In genomic region chr9:114202396-114202795, GRCh38 we compare ENCODE assay signal across 30 cellular contexts.
"Had no signal": no experiment of that assay in that cellular context is flagged by ENCODE, and none has a peak within 500 bp of the region (broad histone marks: within the 10 kb centered on the region; RNA-seq: fewer than 3 reads in every experiment).

No MANE protein-coding gene starts in this region.

- H3K4me3 ChIP-seq: esophagus muscularis mucosa, heart left ventricle, psoas muscle, sigmoid colon, thyroid gland, upper lobe of right lung had no signal

- H2AFZ ChIP-seq: parathyroid adenoma had no signal

- H3K27ac Mint-ChIP-seq: activated CD4-positive, alpha-beta memory T cell treated with anti-CD3 and anti-CD28 coated beads, Interleukin-2, amount 10 ng/mL, durations not matched to agents 7 days and 5 days; activated CD4-positive, alpha-beta T cell treated with anti-CD3 and anti-CD28 coated beads, Interleukin-2, amount 10 ng/mL, durations not matched to agents 24 days and 14 days; activated T-cell treated with anti-CD3 and anti-CD28 coated beads, Interleukin-2, amount 50 U/mL, for 24 hours; endodermal cell; naive thymus-derived CD4-positive, alpha-beta T cell; stimulated activated memory B cell treated with anti-CD40 and anti-IgM and Interleukin-4, amounts not matched to agents 10 μg/mL and 1 μg/mL and 100 μg/mL, for 72 hours; stimulated activated naive CD8-positive, alpha-beta T cell treated with anti-CD3 and anti-CD28 coated beads, Interleukin-15, amount 100 ng/mL, for 72 hours had no signal

- H3K27ac ChIP-seq: brain microvascular endothelial cell, esophagus muscularis mucosa, foreskin keratinocyte, heart left ventricle, parathyroid adenoma, psoas muscle, sigmoid colon, thyroid gland, upper lobe of right lung, WERI-Rb-1 had no signal

- H3K27me3 Mint-ChIP-seq: activated CD4-positive, alpha-beta memory T cell treated with anti-CD3 and anti-CD28 coated beads, Interleukin-2, amount 10 ng/mL, durations not matched to agents 7 days and 5 days; activated CD4-positive, alpha-beta T cell treated with anti-CD3 and anti-CD28 coated beads, Interleukin-2, amount 10 ng/mL, durations not matched to agents 24 days and 14 days; activated T-cell treated with anti-CD3 and anti-CD28 coated beads, Interleukin-2, amount 50 U/mL, for 24 hours; naive thymus-derived CD4-positive, alpha-beta T cell; stimulated activated naive CD8-positive, alpha-beta T cell treated with anti-CD3 and anti-CD28 coated beads, Interleukin-15, amount 100 ng/mL, for 72 hours had no signal

- H3K27me3 ChIP-seq: brain microvascular endothelial cell, esophagus muscularis mucosa, foreskin keratinocyte, heart left ventricle, sigmoid colon, thyroid gland, upper lobe of right lung had no signal

- DNase-seq: activated CD4-positive, alpha-beta memory T cell treated with anti-CD3 and anti-CD28 coated beads, Interleukin-2, amount 10 ng/mL, durations not matched to agents 7 days and 5 days; activated CD4-positive, alpha-beta T cell treated with anti-CD3 and anti-CD28 coated beads, Interleukin-2, amount 10 ng/mL, durations not matched to agents 24 days and 14 days; activated CD8-positive, alpha-beta memory T cell treated with anti-CD3 and anti-CD28 coated beads, Interleukin-2, amount 50 U/mL, for 48 hours; activated gamma-delta T cell; activated naive CD4-positive, alpha-beta T cell treated with anti-CD3 and anti-CD28 coated beads, Interleukin-2, amount 50 U/mL, for 16 hours; activated T-cell treated with anti-CD3 and anti-CD28 coated beads, Interleukin-2, amount 50 U/mL, for 24 hours; amniotic stem cell; brain microvascular endothelial cell; central memory CD4-positive, alpha-beta T cell; endodermal cell; foreskin keratinocyte; heart left ventricle; midbrain; naive thymus-derived CD4-positive, alpha-beta T cell; nucleus accumbens; sigmoid colon; small intestine; stimulated activated CD4-positive, alpha-beta T cell treated with anti-CD3 and anti-CD28 coated beads, Interleukin-1b, Interleukin-23, amount 100 ng/mL, for 48 hours; stimulated activated CD4-positive, alpha-beta T cell treated with anti-CD3 and anti-CD28 coated beads, Interleukin-4, amount 100 ng/mL, for 4 hours; stimulated activated CD8-positive, alpha-beta memory T cell treated with anti-CD3 and anti-CD28 coated beads, Interleukin-4, amount 100 ng/mL, for 48 hours; stimulated activated naive CD8-positive, alpha-beta T cell treated with anti-CD3 and anti-CD28 coated beads, Interleukin-15, amount 100 ng/mL, for 72 hours; T-helper 9 cell; thyroid gland; upper lobe of right lung; WERI-Rb-1 had no signal

- H3K9me3 Mint-ChIP-seq: activated CD4-positive, alpha-beta memory T cell treated with anti-CD3 and anti-CD28 coated beads, Interleukin-2, amount 10 ng/mL, durations not matched to agents 7 days and 5 days; activated CD4-positive, alpha-beta T cell treated with anti-CD3 and anti-CD28 coated beads, Interleukin-2, amount 10 ng/mL, durations not matched to agents 24 days and 14 days; activated T-cell treated with anti-CD3 and anti-CD28 coated beads, Interleukin-2, amount 50 U/mL, for 24 hours; endodermal cell; naive thymus-derived CD4-positive, alpha-beta T cell; stimulated activated memory B cell treated with anti-CD40 and anti-IgM and Interleukin-4, amounts not matched to agents 10 μg/mL and 1 μg/mL and 100 μg/mL, for 72 hours; stimulated activated naive CD8-positive, alpha-beta T cell treated with anti-CD3 and anti-CD28 coated beads, Interleukin-15, amount 100 ng/mL, for 72 hours had no signal

- H3K9ac ChIP-seq: parathyroid adenoma had no signal

- ATAC-seq: activated CD4-positive, CD25-positive, alpha-beta regulatory T cell treated with anti-CD3 and anti-CD28 coated beads, Interleukin-2, amount 50 U/mL, for 24 hours; foreskin keratinocyte; heart left ventricle; naive thymus-derived CD4-positive, alpha-beta T cell; psoas muscle; stimulated activated memory B cell treated with anti-CD40 and anti-IgM and Interleukin-4, amounts not matched to agents 10 μg/mL and 1 μg/mL and 100 μg/mL, for 72 hours; stimulated activated naive CD8-positive, alpha-beta T cell treated with anti-CD3 and anti-CD28 coated beads, Interleukin-15, amount 100 ng/mL, for 72 hours; upper lobe of right lung had no signal

- H3K4me1 ChIP-seq: foreskin keratinocyte, parathyroid adenoma, thyroid gland had no signal

- H3K36me3 ChIP-seq: brain microvascular endothelial cell, esophagus muscularis mucosa, heart left ventricle, sigmoid colon, thyroid gland, upper lobe of right lung had no signal

- H3K36me3 Mint-ChIP-seq: naive thymus-derived CD4-positive, alpha-beta T cell; stimulated activated memory B cell treated with anti-CD40 and anti-IgM and Interleukin-4, amounts not matched to agents 10 μg/mL and 1 μg/mL and 100 μg/mL, for 72 hours had no signal

- H3K9me3 ChIP-seq: esophagus muscularis mucosa, heart left ventricle, psoas muscle, sigmoid colon, thyroid gland, upper lobe of right lung had no signal

- H3K4me1 Mint-ChIP-seq: activated CD4-positive, alpha-beta memory T cell treated with anti-CD3 and anti-CD28 coated beads, Interleukin-2, amount 10 ng/mL, durations not matched to agents 7 days and 5 days; activated CD4-positive, alpha-beta T cell treated with anti-CD3 and anti-CD28 coated beads, Interleukin-2, amount 10 ng/mL, durations not matched to agents 24 days and 14 days; stimulated activated memory B cell treated with anti-CD40 and anti-IgM and Interleukin-4, amounts not matched to agents 10 μg/mL and 1 μg/mL and 100 μg/mL, for 72 hours; stimulated activated naive CD8-positive, alpha-beta T cell treated with anti-CD3 and anti-CD28 coated beads, Interleukin-15, amount 100 ng/mL, for 72 hours had no signal

- H3K79me2 ChIP-seq: parathyroid adenoma had no signal

- H3K4me3 Mint-ChIP-seq: activated CD4-positive, alpha-beta memory T cell treated with anti-CD3 and anti-CD28 coated beads, Interleukin-2, amount 10 ng/mL, durations not matched to agents 7 days and 5 days; activated CD4-positive, alpha-beta T cell treated with anti-CD3 and anti-CD28 coated beads, Interleukin-2, amount 10 ng/mL, durations not matched to agents 24 days and 14 days; activated T-cell treated with anti-CD3 and anti-CD28 coated beads, Interleukin-2, amount 50 U/mL, for 24 hours; endodermal cell; naive thymus-derived CD4-positive, alpha-beta T cell; stimulated activated memory B cell treated with anti-CD40 and anti-IgM and Interleukin-4, amounts not matched to agents 10 μg/mL and 1 μg/mL and 100 μg/mL, for 72 hours; stimulated activated naive CD8-positive, alpha-beta T cell treated with anti-CD3 and anti-CD28 coated beads, Interleukin-15, amount 100 ng/mL, for 72 hours had no signal
